In genomic region chr6:32127409-32127716, GRCh38 we compare ENCODE assay signal across 9 cellular contexts. TPM values are rescaled to one million over a fixed set of nuclear protein-coding genes. Genes with fewer than 3 reads are reported as not detected.
DNase-seq lines count a peak whose midpoint lies in the region; ATAC-seq and TF ChIP-seq lines count a peak whose summit lies in the region.
"Had no signal": no experiment of that assay in that cellular context is flagged by ENCODE, and none has a peak within 500 bp of the region (broad histone marks: within the 10 kb centered on the region; RNA-seq: fewer than 3 reads in every experiment).

No MANE protein-coding gene starts in this region.

- no peak for DNase-seq in activated naive CD4-positive, alpha-beta T cell treated with anti-CD3 and anti-CD28 coated beads, Interleukin-2, amount 10 ng/mL, durations not matched to agents 7 days and 5 days
- no peak for DNase-seq in activated naive CD4-positive, alpha-beta T cell treated with Interleukin-2 at 50 U/mL for 16 hours
- no peak for DNase-seq in body of pancreas
- DNase-seq in memory B cell (ENCODE audit: low spot score in 2 of 2): no peak
- DNase-seq in type B pancreatic cell (ENCODE audit: extremely low spot score, unreplicated experiment): no peak
- no peak for DNase-seq in anterior cingulate cortex (lab: John Stamatoyannopoulos, UW)
- no peak for DNase-seq in NCI-H146 treated with DMSO at 0.1 percent for 48 hours (lab: John Stamatoyannopoulos, UW; ENCODE audit: unreplicated experiment)
- DNase-seq: GDM1 had no signal

- H3K4me1 Mint-ChIP-seq in activated naive CD4-positive, alpha-beta T cell treated with anti-CD3 and anti-CD28 coated beads, Interleukin-2, amount 10 ng/mL, durations not matched to agents 7 days and 5 days: peaks cover 50% of the 10 kb centered on the region
- H3K4me1 Mint-ChIP-seq in memory B cell (peaks cover 32% of the 10 kb centered on the region), type B pancreatic cell (ENCODE audit: unreplicated experiment) (peaks cover 32% of the 10 kb centered on the region)

- peak overlapping the region; percentile 72 to 88 for H3K4me3 ChIP-seq in body of pancreas

- no peak for TF ChIP-seq POLR2A in body of pancreas (IDR thresholded peaks at IDR 0.05)

- ATAC-seq in body of pancreas (no peak), memory B cell (ENCODE audit: low read depth) (no peak), GM18873 (IDR thresholded peaks at IDR 0.05; ENCODE audit: low FRiP score, unreplicated experiment) (no peak)

- H3K27ac Mint-ChIP-seq in activated naive CD4-positive, alpha-beta T cell treated with anti-CD3 and anti-CD28 coated beads, Interleukin-2, amount 10 ng/mL, durations not matched to agents 7 days and 5 days: peak overlapping the region; percentile 95
- H3K27ac Mint-ChIP-seq in memory B cell (peak overlapping the region; percentile 97), type B pancreatic cell (peak overlapping the region; percentile 97)

- CTCF ChIA-PET in activated naive CD4-positive, alpha-beta T cell treated with anti-CD3 and anti-CD28 coated beads, Interleukin-2, amount 10 ng/mL, durations not matched to agents 7 days and 5 days (lab: Charles Lee): interaction anchor here (1.3 to 3.7 kb wide), 2 partner anchors 9 to 13 kb away, joined by 3 to 25 read pairs; no protein-coding TSS in a partner anchor

- TF ChIP-seq CTCF in body of pancreas (IDR thresholded peaks at IDR 0.05) (no peak), type B pancreatic cell (conservative IDR thresholded peaks at IDR 0.05) (no peak)

- H3K4me1 ChIP-seq in body of pancreas: peaks cover 38% of the 10 kb centered on the region

- peaks cover 41% of the 10 kb centered on the region for H3K36me3 Mint-ChIP-seq in activated naive CD4-positive, alpha-beta T cell treated with anti-CD3 and anti-CD28 coated beads, Interleukin-2, amount 10 ng/mL, durations not matched to agents 7 days and 5 days
- H3K36me3 Mint-ChIP-seq in memory B cell (peaks cover 18% of the 10 kb centered on the region), type B pancreatic cell (peaks cover 7% of the 10 kb centered on the region)

- H3K27ac ChIP-seq in body of pancreas: peak overlapping the region; percentile 23 to 86 (median 74)

- H3K27me3 Mint-ChIP-seq in activated naive CD4-positive, alpha-beta T cell treated with anti-CD3 and anti-CD28 coated beads, Interleukin-2, amount 10 ng/mL, durations not matched to agents 7 days and 5 days: peaks cover 11% of the 10 kb centered on the region
- H3K27me3 Mint-ChIP-seq in memory B cell (no peaks in the 10 kb centered on the region), type B pancreatic cell (peaks cover 3% of the 10 kb centered on the region)

- H3K27me3 ChIP-seq in body of pancreas: no peaks in the 10 kb centered on the region

- peak overlapping the region; percentile 99 for H3K4me3 Mint-ChIP-seq in activated naive CD4-positive, alpha-beta T cell treated with anti-CD3 and anti-CD28 coated beads, Interleukin-2, amount 10 ng/mL, durations not matched to agents 7 days and 5 days
- peak overlapping the region; percentile 99 for H3K4me3 Mint-ChIP-seq in memory B cell
- H3K4me3 Mint-ChIP-seq in type B pancreatic cell: peak overlapping the region; percentile 99

- WGBS in body of pancreas, 2 donors: 6 to 8% methylated on average over 8 to 9 of the region's 9 CpGs

- H3K9me3 ChIP-seq in body of pancreas: no peaks in the 10 kb centered on the region

- H3K36me3 ChIP-seq in body of pancreas (replicated peaks in 1 of 2; ENCODE audit: insufficient read depth in 1 of 2, low read depth in 2 of 2): peaks cover 0 to 3% of the 10 kb centered on the region in 2 donors

- no peaks in the 10 kb centered on the region for H3K9me3 Mint-ChIP-seq in activated naive CD4-positive, alpha-beta T cell treated with anti-CD3 and anti-CD28 coated beads, Interleukin-2, amount 10 ng/mL, durations not matched to agents 7 days and 5 days
- H3K9me3 Mint-ChIP-seq in memory B cell (no peaks in the 10 kb centered on the region), type B pancreatic cell (peaks cover 3% of the 10 kb centered on the region)

- intact Hi-C loops in body of pancreas (cut with DNase I): no loop called here

RNA-seq across cellular contexts. Expression of gene ATF6B, which starts 0.7 kb away (rescaled TPM):
- total RNA-seq in body of pancreas: 10 to 100 TPM; 26.5 to 32.3 TPM
- total RNA-seq in type B pancreatic cell (ENCODE audit: low replicate concordance): 95.8 and 99.3 TPM in 2 replicates

RNA-seq across cellular contexts. Expression of gene FKBPL, which starts 2.7 kb away (rescaled TPM):
- total RNA-seq in body of pancreas (1 to 10 TPM; 1.0 to 1.6 TPM), type B pancreatic cell (ENCODE audit: low replicate concordance) (8.4 and 10.1 TPM in 2 replicates)

RNA-seq across cellular contexts. Expression of gene TNXB, which starts 18.2 kb away (rescaled TPM):
- total RNA-seq in body of pancreas (10 to 100 TPM; 24.9 to 36.6 TPM), type B pancreatic cell (ENCODE audit: low replicate concordance) (20.8 and 22.2 TPM in 2 replicates)

RNA-seq across cellular contexts. Expression of gene PRRT1, which starts 24.4 kb away (rescaled TPM):
- total RNA-seq in body of pancreas: not detected
- 1.00 and 2.7 TPM in 2 replicates for total RNA-seq in type B pancreatic cell (ENCODE audit: low replicate concordance)

RNA-seq across cellular contexts. Expression of gene PPT2, which starts 26.6 kb away (rescaled TPM):
- 1 to 10 TPM; 3.6 to 9.9 TPM for total RNA-seq in body of pancreas
- total RNA-seq in type B pancreatic cell (ENCODE audit: low replicate concordance): 44.1 and 46.9 TPM in 2 replicates
